In the genomic region with DNA sequence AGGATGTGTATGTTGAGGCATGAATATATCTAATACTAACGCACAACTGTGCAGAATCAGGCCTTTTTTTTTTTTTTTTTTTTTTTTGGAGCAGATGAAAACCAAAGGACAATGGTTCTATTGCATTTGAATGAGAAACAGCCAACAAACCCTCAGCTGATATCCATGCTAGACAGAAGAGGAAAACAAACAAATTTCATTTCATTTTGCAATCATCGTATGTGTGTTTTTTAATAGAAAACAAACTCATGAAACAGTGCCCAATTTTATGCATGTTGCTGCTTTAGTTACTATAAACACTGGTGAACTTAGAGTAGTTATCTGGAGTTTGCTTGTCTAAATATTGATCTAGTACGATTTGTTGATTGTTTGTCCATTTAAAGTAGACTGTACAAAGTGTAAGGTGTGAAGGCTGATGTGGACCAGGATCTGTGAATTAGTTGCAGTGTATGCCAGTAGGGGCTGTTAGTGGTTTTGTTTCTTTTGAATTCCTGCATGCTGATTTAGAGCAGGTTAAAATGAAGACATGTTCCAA, we compare ENCODE assay signal across 26 cellular contexts.
"Had no signal": no experiment of that assay in that cellular context is flagged by ENCODE, and none has a peak within 500 bp of the region (broad histone marks: within the 10 kb centered on the region; RNA-seq: fewer than 3 reads in every experiment).

No MANE protein-coding gene starts in this region.

- H3K27me3 Mint-ChIP-seq: activated CD4-positive, alpha-beta memory T cell treated with anti-CD3 and anti-CD28 coated beads, Interleukin-2, amount 10 ng/mL, durations not matched to agents 7 days and 5 days; activated CD4-positive, alpha-beta T cell treated with anti-CD3 and anti-CD28 coated beads for 36 hours; activated naive CD8-positive, alpha-beta T cell; activated T-helper 17 cell treated with anti-CD3 and anti-CD28 coated beads, Interleukin-2, amount 50 U/mL, for 72 hours had no signal

- H3K9me3 Mint-ChIP-seq: activated CD4-positive, alpha-beta memory T cell treated with anti-CD3 and anti-CD28 coated beads, Interleukin-2, amount 10 ng/mL, durations not matched to agents 7 days and 5 days; activated naive CD4-positive, alpha-beta T cell treated with anti-CD3 and anti-CD28 coated beads for 36 hours; activated T-helper 17 cell treated with anti-CD3 and anti-CD28 coated beads, Interleukin-2, amount 50 U/mL, for 72 hours had no signal

- H3K36me3 ChIP-seq: SJCRH30 had no signal

- H3K27ac ChIP-seq: SJCRH30, VCaP had no signal

- H3K27ac Mint-ChIP-seq: activated CD4-positive, alpha-beta memory T cell treated with anti-CD3 and anti-CD28 coated beads, Interleukin-2, amount 10 ng/mL, durations not matched to agents 7 days and 5 days; activated CD4-positive, alpha-beta T cell treated with anti-CD3 and anti-CD28 coated beads for 36 hours; activated naive CD4-positive, alpha-beta T cell treated with anti-CD3 and anti-CD28 coated beads for 36 hours; activated naive CD8-positive, alpha-beta T cell; activated T-helper 17 cell treated with anti-CD3 and anti-CD28 coated beads, Interleukin-2, amount 50 U/mL, for 72 hours had no signal

- H3K4me3 Mint-ChIP-seq: activated CD4-positive, alpha-beta memory T cell treated with anti-CD3 and anti-CD28 coated beads, Interleukin-2, amount 10 ng/mL, durations not matched to agents 7 days and 5 days; activated CD4-positive, alpha-beta T cell treated with anti-CD3 and anti-CD28 coated beads for 36 hours; activated naive CD4-positive, alpha-beta T cell treated with anti-CD3 and anti-CD28 coated beads for 36 hours; activated naive CD8-positive, alpha-beta T cell; activated T-helper 17 cell treated with anti-CD3 and anti-CD28 coated beads, Interleukin-2, amount 50 U/mL, for 72 hours had no signal

- DNase-seq: activated CD4-positive, alpha-beta memory T cell treated with anti-CD3 and anti-CD28 coated beads, Interleukin-2, amount 10 ng/mL, durations not matched to agents 7 days and 5 days; activated CD4-positive, alpha-beta T cell treated with anti-CD3 and anti-CD28 coated beads for 36 hours; activated CD4-positive, alpha-beta T cell treated with anti-CD3 and anti-CD28 coated beads, Interleukin-2, amount 50 U/mL, for 1 hour; activated gamma-delta T cell; activated naive CD4-positive, alpha-beta T cell treated with anti-CD3 and anti-CD28 coated beads for 36 hours; activated T-cell treated with anti-CD3 and anti-CD28 coated beads for 4 hours; activated T-cell treated with anti-CD3 and anti-CD28 coated beads, Interleukin-2, amount 50 U/mL, for 48 hours; Karpas-422; NCI-H1105 treated with DMSO at 0.1 percent for 48 hours; NCI-H1436 treated with DMSO at 0.1 percent for 48 hours; NCI-H187; NCI-H2081 treated with DMSO at 0.1 percent for 48 hours; NCI-H446; NCI-H524; NCI-H774; NK-92 treated with Interleukin-12 subunit alpha and Interleukin-12 subunit beta, amount 100 ng/mL, for 24 hours; RPMI8226; SJCRH30; SK-N-SH; T-helper 1 cell had no signal

- H3K4me1 ChIP-seq: SJCRH30 had no signal

- H3K4me3 ChIP-seq: K562, SJCRH30 had no signal

- H3K9ac ChIP-seq: SK-N-SH had no signal

- H3K9me3 ChIP-seq: SJCRH30, SK-N-SH had no signal

- ATAC-seq: activated CD4-positive, alpha-beta T cell treated with anti-CD3 and anti-CD28 coated beads for 36 hours; activated T-helper 17 cell treated with anti-CD3 and anti-CD28 coated beads, Interleukin-2, amount 50 U/mL, for 72 hours; K562; Panc1; Right ventricle myocardium inferior had no signal

- H3K27me3 ChIP-seq: SJCRH30 had no signal

- H3K4me1 Mint-ChIP-seq: activated CD4-positive, alpha-beta memory T cell treated with anti-CD3 and anti-CD28 coated beads, Interleukin-2, amount 10 ng/mL, durations not matched to agents 7 days and 5 days; activated CD4-positive, alpha-beta T cell treated with anti-CD3 and anti-CD28 coated beads for 36 hours; activated T-helper 17 cell treated with anti-CD3 and anti-CD28 coated beads, Interleukin-2, amount 50 U/mL, for 72 hours had no signal

- H3K36me3 Mint-ChIP-seq: activated naive CD8-positive, alpha-beta T cell had no signal
